In the genomic region with DNA sequence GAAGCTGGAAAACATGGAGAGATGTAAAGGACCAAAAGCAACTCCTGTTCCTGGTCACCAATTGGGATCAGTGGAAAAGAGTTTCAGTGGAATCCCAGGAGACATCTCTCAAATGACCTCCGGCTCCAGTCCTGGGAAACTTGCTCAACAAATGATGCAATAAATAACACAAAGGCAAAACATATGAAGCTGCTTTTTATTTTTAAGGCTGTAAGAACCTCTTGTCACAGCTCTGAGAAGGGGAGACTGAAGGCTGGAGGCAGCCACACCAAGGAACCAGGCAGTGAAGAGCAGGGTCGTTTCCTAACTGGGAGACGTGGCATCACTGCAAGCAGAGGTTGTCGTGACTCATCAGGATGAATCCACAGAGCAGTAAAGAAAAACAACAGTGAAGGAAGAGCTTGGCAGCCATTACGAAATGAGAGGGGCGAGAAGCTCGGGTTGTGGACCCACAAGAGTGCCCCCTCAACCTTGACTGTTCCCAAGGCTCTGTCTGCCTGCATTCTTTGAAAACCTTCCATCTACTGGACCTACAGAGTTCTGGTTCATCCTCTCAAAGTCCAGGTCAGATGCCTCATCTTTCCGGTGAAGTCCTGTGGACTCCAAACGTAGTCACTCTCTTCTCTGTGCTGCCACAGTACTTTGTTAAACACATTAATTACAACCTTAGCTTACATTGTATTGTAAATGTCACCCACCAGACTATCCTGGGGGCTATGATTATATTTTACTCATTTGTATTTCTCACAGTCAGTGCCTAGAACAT, we compare ENCODE assay signal across 8 cellular contexts. TPM values are rescaled to one million over a fixed set of nuclear protein-coding genes. Genes with fewer than 3 reads are reported as not detected.
DNase-seq lines count a peak whose midpoint lies in the region; ATAC-seq and TF ChIP-seq lines count a peak whose summit lies in the region.

No MANE protein-coding gene starts in this region.

- H3K36me3 ChIP-seq in A673 (ENCODE audit: insufficient read depth, low read length, poor library complexity, severe bottlenecking) = peaks cover 4% of the 10 kb centered on the region
- peaks cover 3% of the 10 kb centered on the region for H3K36me3 ChIP-seq in mesodermal cell (ENCODE audit: control insufficient read depth, insufficient read depth, low read length)

- 84 to 85% methylated on average over 7 to 8 of the region's 9 CpGs for WGBS in mesodermal cell (ENCODE audit: insufficient coverage in 2 of 2), 2 experiments

- H3K9me3 ChIP-seq in A673 (ENCODE audit: low read depth, low read length, poor library complexity, severe bottlenecking) (no peaks in the 10 kb centered on the region), mesodermal cell (ENCODE audit: control insufficient read depth, low read length) (peaks cover 5% of the 10 kb centered on the region)

- TF ChIP-seq CTCF in A673 (conservative IDR thresholded peaks at IDR 0.05; ENCODE audit: low read depth, low read length) (no peak), cardiac fibroblast (IDR thresholded peaks at IDR 0.05; ENCODE audit: low read depth, low read length) (no peak)

- H3K4me3 ChIP-seq in A673 (ENCODE audit: low read depth, low read length, poor library complexity, severe bottlenecking) (peak overlapping the region; percentile 6), cardiac fibroblast (replicated peaks in 1 of 2; ENCODE audit: low read depth in 2 of 2, low read length in 2 of 2) (peak overlapping the region in 1 of 2 donors; percentile 3), mesodermal cell (ENCODE audit: extremely low read depth, insufficient read depth, low read length, poor library complexity, severe bottlenecking) (no peak overlapping the region)

- no peak for ATAC-seq in GM18511 (IDR thresholded peaks at IDR 0.05; ENCODE audit: unreplicated experiment)

- DNase-seq in A673 (ENCODE audit: low spot score) = peak; percentile 47
- peak; percentile 81 for DNase-seq in M059J (ENCODE audit: low read depth)
- DNase-seq in cardiac fibroblast (ENCODE audit: low read depth in 2 of 2) = peak; percentile 81 to 92
- no peak for DNase-seq in cerebellar nuclear complex (lab: John Stamatoyannopoulos, UW)
- no peak for DNase-seq in T-helper 2 cell
- DNase-seq in stimulated activated CD4-positive, alpha-beta T cell treated with anti-CD3 and anti-CD28 coated beads, Interleukin-4, amount 100 ng/mL, for 1 hour = no peak

- H3K27ac ChIP-seq in A673 (ENCODE audit: low read depth, low read length, poor library complexity, severe bottlenecking) (peak overlapping the region; percentile 80), mesodermal cell (ENCODE audit: low read depth, low read length, severe bottlenecking) (peak overlapping the region; percentile 46)

- BruUV-seq in A673 (replicated peaks; lab: Mats Ljungman, UMichigan) = no TSS peak

- intact Hi-C loops in A673 (cut with micrococcal nuclease; ENCODE audit: unreplicated experiment) = no loop called here

- POLR2A ChIA-PET in A673 (lab: Charles Lee; ENCODE audit: low non-redundant PET) = interaction anchor here (0.5 kb wide), 1 partner anchor 1123 kb away, joined by 5 read pairs; no protein-coding TSS in a partner anchor

- CTCF ChIA-PET in A673 (lab: Charles Lee) = no interaction called here

- no peaks in the 10 kb centered on the region for H3K27me3 ChIP-seq in A673 (replicated peaks; ENCODE audit: insufficient read depth, low read depth, low read length, poor library complexity)

- H3K4me1 ChIP-seq in A673 (ENCODE audit: insufficient read depth, low read length, poor library complexity, severe bottlenecking) (peaks cover 57% of the 10 kb centered on the region), mesodermal cell (ENCODE audit: control insufficient read depth, insufficient read depth, low read length, poor library complexity, severe bottlenecking) (peaks cover 19% of the 10 kb centered on the region)

RNA-seq across cellular contexts. Expression of gene JAK1, which starts 32.1 kb away (rescaled TPM):
- 318 and 339 TPM in 2 replicates for total RNA-seq in A673 (2021)
- total RNA-seq in M059J (2014; rRNA removed; shearing (Covaris generic)) = 56.2 and 90.9 TPM in 2 replicates
- 57.4 TPM for polyA plus RNA-seq in mesodermal cell (2013, experiment 1 of 2)
- 53.1 TPM for polyA plus RNA-seq in mesodermal cell (2013, experiment 2 of 2)

Comparison
In these comparisons a context has a peak if more than half of its experiments do, and no peak if none do; other contexts are left out.
1. DNase-seq: peak in A673 (single experiment), M059J (single experiment) and cardiac fibroblast (2 of 2); none in cerebellar nuclear complex (0 of 2), T-helper 2 cell (0 of 5) and stimulated activated CD4-positive, alpha-beta T cell treated with anti-CD3 and anti-CD28 coated beads, Interleukin-4, amount 100 ng/mL, for 1 hour (single experiment).